Comparison of ENCODE assay signal across 8 cellular contexts in the genomic region with DNA sequence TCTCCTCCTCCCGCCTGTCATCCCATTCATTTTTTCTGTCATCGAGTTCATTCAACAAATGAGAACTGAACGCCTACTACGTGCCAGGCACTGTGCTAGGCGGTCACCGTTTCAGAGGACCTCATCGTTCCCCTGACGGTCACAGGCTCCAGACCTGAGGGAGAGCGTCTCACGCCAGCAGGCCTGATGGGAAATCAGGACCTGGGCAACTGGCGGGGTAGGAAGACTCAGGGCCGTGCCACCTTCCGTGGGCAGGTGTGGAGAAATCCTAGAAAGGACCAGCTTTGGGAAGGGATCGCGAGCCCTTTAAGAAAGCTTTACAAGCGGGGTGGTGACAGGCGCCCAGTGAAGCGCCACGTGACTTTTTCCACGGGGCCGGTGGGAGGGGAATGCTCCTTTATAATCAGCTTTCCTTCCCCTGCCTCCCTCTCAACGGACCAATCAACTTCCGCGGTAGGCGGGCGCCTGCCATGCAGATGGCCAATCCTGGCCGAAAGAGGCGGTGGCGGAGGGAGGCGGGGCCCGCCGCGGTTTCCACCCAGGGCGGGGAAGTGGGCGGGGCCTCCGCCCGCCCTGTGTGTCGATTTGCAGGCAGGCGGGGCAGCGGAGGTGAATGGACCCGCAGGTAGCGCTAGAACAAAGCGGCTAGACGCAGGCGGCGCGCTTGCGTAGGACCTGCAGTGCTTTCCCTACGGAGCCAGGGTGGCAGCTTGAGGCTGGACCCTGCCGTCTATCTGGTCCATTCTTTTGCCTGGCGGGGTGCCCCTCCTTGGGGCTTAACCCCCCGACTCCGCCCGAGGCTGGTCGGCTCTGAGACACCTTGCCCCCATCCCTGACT. TPM values are rescaled to one million over a fixed set of nuclear protein-coding genes. Genes with fewer than 3 reads are reported as not detected.
DNase-seq lines count a peak whose midpoint lies in the region; ATAC-seq and TF ChIP-seq lines count a peak whose summit lies in the region.

No MANE protein-coding gene starts in this region.

- peaks cover 4% of the 10 kb centered on the region for H3K79me2 ChIP-seq in parathyroid adenoma

- peak overlapping the region; percentile 5 to 91 (median 71) for H3K27ac ChIP-seq in adrenal gland
- peak overlapping the region; percentile 90 for H3K27ac ChIP-seq in parathyroid adenoma
- H3K27ac ChIP-seq in tibial nerve, result peak overlapping the region; percentile 88 to 98 (median 94)

- intact Hi-C loops in adrenal gland (cut with DNase I), result loop anchor here in 1 of 2 donors (5.0 kb wide), 1 partner anchor 55 kb away; no protein-coding TSS in a partner anchor
- intact Hi-C loops in cardiac septum (cut with DNase I), result loop anchor here (1.0 kb wide), 1 partner anchor 51 kb away; no protein-coding TSS in a partner anchor

- H3K36me3 ChIP-seq in adrenal gland (replicated peaks in 1 of 2) (peaks cover 0 to 15% of the 10 kb centered on the region in 2 donors), parathyroid adenoma (ENCODE audit: control insufficient read depth, insufficient read depth, low read length) (no peaks in the 10 kb centered on the region), tibial nerve (peaks cover 0 to 14% (median 0%) of the 10 kb centered on the region in 3 donors)

- TF ChIP-seq POLR2A in adrenal gland (IDR thresholded peaks at IDR 0.05), result peak in 1 of 2 donors; percentile 68
- TF ChIP-seq POLR2A in tibial nerve (IDR thresholded peaks at IDR 0.05), result peak in 1 of 2 donors; percentile 49

- H3K9ac ChIP-seq in parathyroid adenoma, result peak overlapping the region; percentile 28

- H2AFZ ChIP-seq in parathyroid adenoma, result peak overlapping the region; percentile 98

- in situ Hi-C loops in GM13976 (cut with MboI; ENCODE audit: low sequenced_read_pairs, unreplicated experiment), result no loop called here

- TF ChIP-seq CTCF in GM13976 (IDR thresholded peaks at IDR 0.05; ENCODE audit: borderline replicate concordance, control extremely low read depth, extremely low read depth, insufficient read depth, missing control alignments), result no peak
- TF ChIP-seq CTCF in adrenal gland (IDR thresholded peaks at IDR 0.05), result no peak
- TF ChIP-seq CTCF in parathyroid adenoma (IDR thresholded peaks at IDR 0.05), result no peak
- peak in 1 of 5 experiments; percentile 33 for TF ChIP-seq CTCF in tibial nerve (IDR thresholded peaks at IDR 0.05)

- DNase-seq in GM13976 (ENCODE audit: low spot score) (peak; percentile 99), NCI-H1436 treated with DMSO at 0.1 percent for 48 hours (lab: John Stamatoyannopoulos, UW) (peak; percentile 79), T follicular helper cell (ENCODE audit: low read depth) (peak; percentile 99), adrenal gland (peak; percentile 99 to 100 (median 100)), cardiac septum (ENCODE audit: low spot score) (peak; percentile 100), tibial nerve (ENCODE audit: low spot score in 2 of 2) (peak; percentile 98 to 99)

- 0 to 1% (median 1%) methylated on average over 18 to 55 of the region's 55 CpGs for WGBS in adrenal gland, 4 donors
- WGBS in tibial nerve, 2 donors, result 0 to 1% methylated on average over 29 to 37 of the region's 55 CpGs

- TF ChIP-seq EP300 in tibial nerve (IDR thresholded peaks at IDR 0.05), result peak; percentile 82 to 83

- H3K27me3 ChIP-seq in adrenal gland, result no peaks in the 10 kb centered on the region
- no peaks in the 10 kb centered on the region for H3K27me3 ChIP-seq in parathyroid adenoma (ENCODE audit: control insufficient read depth, insufficient read depth, low read length)
- H3K27me3 ChIP-seq in tibial nerve, result no peaks in the 10 kb centered on the region

- H3K4me3 ChIP-seq in adrenal gland, result peak overlapping the region in 3 of 4 donors; percentile 22 to 54 (median 36)
- H3K4me3 ChIP-seq in parathyroid adenoma (ENCODE audit: low read depth, low read length), result peak overlapping the region; percentile 69
- peak overlapping the region; percentile 47 to 93 (median 75) for H3K4me3 ChIP-seq in tibial nerve

- H3K4me2 ChIP-seq in parathyroid adenoma (ENCODE audit: low read length), result peak overlapping the region; percentile 98

- no peaks in the 10 kb centered on the region for H3K9me3 ChIP-seq in adrenal gland (replicated peaks in 1 of 3)
- no peaks in the 10 kb centered on the region for H3K9me3 ChIP-seq in parathyroid adenoma (ENCODE audit: control insufficient read depth, low read length)
- no peaks in the 10 kb centered on the region for H3K9me3 ChIP-seq in tibial nerve

- H3K4me1 ChIP-seq in adrenal gland (replicated peaks in 1 of 2) (peaks cover 11 to 46% of the 10 kb centered on the region in 2 donors), parathyroid adenoma (peaks cover 4% of the 10 kb centered on the region), tibial nerve (peaks cover 0 to 44% (median 33%) of the 10 kb centered on the region in 4 donors)

- ATAC-seq in HG02852 (IDR thresholded peaks at IDR 0.05; ENCODE audit: unreplicated experiment), result peak; percentile 80

RNA-seq across cellular contexts. Expression of a gene that starts 0.8 kb away (rescaled TPM):
- 10 to 100 TPM; 11.6 to 35.0 (median 16.5) TPM for total RNA-seq in adrenal gland
- polyA plus RNA-seq in adrenal gland, result 10 to 100 TPM in 1 of 3 donors, 1 to 10 TPM in 2; 5.7 to 10.0 (median 7.7) TPM
- 21.2 TPM for total RNA-seq in cardiac septum
- 10 to 100 TPM in 3 of 4 donors, 1 to 10 TPM in 1; 8.1 to 15.0 (median 11.5) TPM for total RNA-seq in tibial nerve

Comparison
In these comparisons a context has a peak if more than half of its experiments do, and no peak if none do; other contexts are left out.
1. Peak in every context shown above with its lines: DNase-seq, ATAC-seq, H3K4me3 ChIP-seq and H3K27ac ChIP-seq.